1 cellular context compared by ENCODE assay signal in genomic region chr13:113219311-113219940, GRCh38.
TF ChIP-seq lines count a peak whose summit lies in the region.

No MANE protein-coding gene starts in this region.

TF ChIP-seq in HepG2, 621 proteins besides CTCF, POLR2A, EP300 and RAD21:
- TF ChIP-seq ZBTB38 (CRISPR knock-in tag; IDR thresholded peaks at IDR 0.05): peak; percentile 28; the same call in 1 of the 2 replicates
- no peak for TF ChIP-seq STAT5B (CRISPR knock-in tag; IDR thresholded peaks at IDR 0.05)
- TF ChIP-seq TOPORS (CRISPR knock-in tag; IDR thresholded peaks at IDR 0.05): peak; percentile 10; the same call in 1 of the 2 replicates
- TF ChIP-seq ZC3H13 (CRISPR knock-in tag; IDR thresholded peaks at IDR 0.05): 0 out of 2 replicates have a peak, but pooled peaks have one; percentile 33
- 0 out of 2 replicates have a peak, but pooled peaks have one; percentile 9 for TF ChIP-seq HNF4A (CRISPR knock-in tag; IDR thresholded peaks at IDR 0.05)
- TF ChIP-seq ATF4 (CRISPR knock-in tag; IDR thresholded peaks at IDR 0.05): 0 out of 4 replicates have a peak, but pooled peaks of 1 of the 2 experiments have one; percentile 33
- 0 out of 2 replicates have a peak, but pooled peaks have one; percentile 0 for TF ChIP-seq ZNF501 (CRISPR knock-in tag; IDR thresholded peaks at IDR 0.05)
- no peak for TF ChIP-seq ZFP36L1 (CRISPR knock-in tag; IDR thresholded peaks at IDR 0.05)
- TF ChIP-seq ZNF646 (CRISPR knock-in tag; IDR thresholded peaks at IDR 0.05): 0 out of 2 replicates have a peak, but pooled peaks have one; percentile 23
- no peak for TF ChIP-seq ARID3A (IDR thresholded peaks at IDR 0.05; ENCODE audit: low read depth, low read length)
